1 cellular context compared by ENCODE assay signal in genomic region chr11:74493816-74494630, GRCh38.
TF ChIP-seq lines count a peak whose summit lies in the region.

No MANE protein-coding gene starts in this region.

TF ChIP-seq in HEK293, 187 proteins besides CTCF, POLR2A, EP300 and RAD21 (continued from another document):
- TF ChIP-seq, protein P1, sequence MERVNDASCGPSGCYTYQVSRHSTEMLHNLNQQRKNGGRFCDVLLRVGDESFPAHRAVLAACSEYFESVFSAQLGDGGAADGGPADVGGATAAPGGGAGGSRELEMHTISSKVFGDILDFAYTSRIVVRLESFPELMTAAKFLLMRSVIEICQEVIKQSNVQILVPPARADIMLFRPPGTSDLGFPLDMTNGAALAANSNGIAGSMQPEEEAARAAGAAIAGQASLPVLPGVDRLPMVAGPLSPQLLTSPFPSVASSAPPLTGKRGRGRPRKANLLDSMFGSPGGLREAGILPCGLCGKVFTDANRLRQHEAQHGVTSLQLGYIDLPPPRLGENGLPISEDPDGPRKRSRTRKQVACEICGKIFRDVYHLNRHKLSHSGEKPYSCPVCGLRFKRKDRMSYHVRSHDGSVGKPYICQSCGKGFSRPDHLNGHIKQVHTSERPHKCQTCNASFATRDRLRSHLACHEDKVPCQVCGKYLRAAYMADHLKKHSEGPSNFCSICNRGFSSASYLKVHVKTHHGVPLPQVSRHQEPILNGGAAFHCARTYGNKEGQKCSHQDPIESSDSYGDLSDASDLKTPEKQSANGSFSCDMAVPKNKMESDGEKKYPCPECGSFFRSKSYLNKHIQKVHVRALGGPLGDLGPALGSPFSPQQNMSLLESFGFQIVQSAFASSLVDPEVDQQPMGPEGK (tag by site-specific recombination; IDR thresholded peaks at IDR 0.05): no peak; the same call in 1 of the 2 replicates
- no peak for TF ChIP-seq ZNF585B (tag by site-specific recombination; IDR thresholded peaks at IDR 0.05)
- TF ChIP-seq, protein P2, sequence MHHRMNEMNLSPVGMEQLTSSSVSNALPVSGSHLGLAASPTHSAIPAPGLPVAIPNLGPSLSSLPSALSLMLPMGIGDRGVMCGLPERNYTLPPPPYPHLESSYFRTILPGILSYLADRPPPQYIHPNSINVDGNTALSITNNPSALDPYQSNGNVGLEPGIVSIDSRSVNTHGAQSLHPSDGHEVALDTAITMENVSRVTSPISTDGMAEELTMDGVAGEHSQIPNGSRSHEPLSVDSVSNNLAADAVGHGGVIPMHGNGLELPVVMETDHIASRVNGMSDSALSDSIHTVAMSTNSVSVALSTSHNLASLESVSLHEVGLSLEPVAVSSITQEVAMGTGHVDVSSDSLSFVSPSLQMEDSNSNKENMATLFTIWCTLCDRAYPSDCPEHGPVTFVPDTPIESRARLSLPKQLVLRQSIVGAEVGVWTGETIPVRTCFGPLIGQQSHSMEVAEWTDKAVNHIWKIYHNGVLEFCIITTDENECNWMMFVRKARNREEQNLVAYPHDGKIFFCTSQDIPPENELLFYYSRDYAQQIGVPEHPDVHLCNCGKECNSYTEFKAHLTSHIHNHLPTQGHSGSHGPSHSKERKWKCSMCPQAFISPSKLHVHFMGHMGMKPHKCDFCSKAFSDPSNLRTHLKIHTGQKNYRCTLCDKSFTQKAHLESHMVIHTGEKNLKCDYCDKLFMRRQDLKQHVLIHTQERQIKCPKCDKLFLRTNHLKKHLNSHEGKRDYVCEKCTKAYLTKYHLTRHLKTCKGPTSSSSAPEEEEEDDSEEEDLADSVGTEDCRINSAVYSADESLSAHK (tag by site-specific recombination; IDR thresholded peaks at IDR 0.05): no peak
- no peak for TF ChIP-seq ZFP37 (tag by site-specific recombination; IDR thresholded peaks at IDR 0.05)
- TF ChIP-seq ZBTB8A (tag by site-specific recombination; IDR thresholded peaks at IDR 0.05): no peak
- TF ChIP-seq ZBTB21 (tag by site-specific recombination; IDR thresholded peaks at IDR 0.05): no peak
- no peak for TF ChIP-seq ZNF529 (tag by site-specific recombination; IDR thresholded peaks at IDR 0.05; ENCODE audit: insufficient replicate concordance)
- no peak for TF ChIP-seq ZBTB48 (tag by site-specific recombination; IDR thresholded peaks at IDR 0.05)
- TF ChIP-seq ZNF521 (tag by site-specific recombination; IDR thresholded peaks at IDR 0.05): no peak
- TF ChIP-seq ZSCAN16 (tag by site-specific recombination; IDR thresholded peaks at IDR 0.05): no peak
- no peak for TF ChIP-seq ZNF404 (tag by site-specific recombination; IDR thresholded peaks at IDR 0.05)
- TF ChIP-seq ZNF544 (tag by site-specific recombination; IDR thresholded peaks at IDR 0.05): no peak
- TF ChIP-seq, protein P3, sequence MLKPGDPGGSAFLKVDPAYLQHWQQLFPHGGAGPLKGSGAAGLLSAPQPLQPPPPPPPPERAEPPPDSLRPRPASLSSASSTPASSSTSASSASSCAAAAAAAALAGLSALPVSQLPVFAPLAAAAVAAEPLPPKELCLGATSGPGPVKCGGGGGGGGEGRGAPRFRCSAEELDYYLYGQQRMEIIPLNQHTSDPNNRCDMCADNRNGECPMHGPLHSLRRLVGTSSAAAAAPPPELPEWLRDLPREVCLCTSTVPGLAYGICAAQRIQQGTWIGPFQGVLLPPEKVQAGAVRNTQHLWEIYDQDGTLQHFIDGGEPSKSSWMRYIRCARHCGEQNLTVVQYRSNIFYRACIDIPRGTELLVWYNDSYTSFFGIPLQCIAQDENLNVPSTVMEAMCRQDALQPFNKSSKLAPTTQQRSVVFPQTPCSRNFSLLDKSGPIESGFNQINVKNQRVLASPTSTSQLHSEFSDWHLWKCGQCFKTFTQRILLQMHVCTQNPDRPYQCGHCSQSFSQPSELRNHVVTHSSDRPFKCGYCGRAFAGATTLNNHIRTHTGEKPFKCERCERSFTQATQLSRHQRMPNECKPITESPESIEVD (tag by site-specific recombination; IDR thresholded peaks at IDR 0.05): no peak
- TF ChIP-seq, protein P4, sequence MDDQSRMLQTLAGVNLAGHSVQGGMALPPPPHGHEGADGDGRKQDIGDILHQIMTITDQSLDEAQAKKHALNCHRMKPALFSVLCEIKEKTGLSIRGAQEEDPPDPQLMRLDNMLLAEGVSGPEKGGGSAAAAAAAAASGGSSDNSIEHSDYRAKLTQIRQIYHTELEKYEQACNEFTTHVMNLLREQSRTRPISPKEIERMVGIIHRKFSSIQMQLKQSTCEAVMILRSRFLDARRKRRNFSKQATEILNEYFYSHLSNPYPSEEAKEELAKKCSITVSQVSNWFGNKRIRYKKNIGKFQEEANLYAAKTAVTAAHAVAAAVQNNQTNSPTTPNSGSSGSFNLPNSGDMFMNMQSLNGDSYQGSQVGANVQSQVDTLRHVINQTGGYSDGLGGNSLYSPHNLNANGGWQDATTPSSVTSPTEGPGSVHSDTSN (CRISPR knock-in tag; IDR thresholded peaks at IDR 0.05): no peak
- no peak for TF ChIP-seq ZNF416 (tag by site-specific recombination; IDR thresholded peaks at IDR 0.05)
- no peak for TF ChIP-seq ZNF426 (tag by site-specific recombination; IDR thresholded peaks at IDR 0.05)
- TF ChIP-seq, protein P5, sequence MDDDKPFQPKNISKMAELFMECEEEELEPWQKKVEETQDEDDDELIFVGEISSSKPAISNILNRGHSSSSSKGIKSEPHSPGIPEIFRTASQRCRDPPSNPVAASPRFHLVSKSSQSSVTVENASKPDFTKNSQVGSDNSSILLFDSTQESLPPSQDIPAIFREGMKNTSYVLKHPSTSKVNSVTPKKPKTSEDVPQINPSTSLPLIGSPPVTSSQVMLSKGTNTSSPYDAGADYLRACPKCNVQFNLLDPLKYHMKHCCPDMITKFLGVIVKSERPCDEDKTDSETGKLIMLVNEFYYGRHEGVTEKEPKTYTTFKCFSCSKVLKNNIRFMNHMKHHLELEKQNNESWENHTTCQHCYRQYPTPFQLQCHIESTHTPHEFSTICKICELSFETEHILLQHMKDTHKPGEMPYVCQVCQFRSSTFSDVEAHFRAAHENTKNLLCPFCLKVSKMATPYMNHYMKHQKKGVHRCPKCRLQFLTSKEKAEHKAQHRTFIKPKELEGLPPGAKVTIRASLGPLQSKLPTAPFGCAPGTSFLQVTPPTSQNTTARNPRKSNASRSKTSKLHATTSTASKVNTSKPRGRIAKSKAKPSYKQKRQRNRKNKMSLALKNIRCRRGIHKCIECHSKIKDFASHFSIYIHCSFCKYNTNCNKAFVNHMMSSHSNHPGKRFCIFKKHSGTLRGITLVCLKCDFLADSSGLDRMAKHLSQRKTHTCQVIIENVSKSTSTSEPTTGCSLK (tag by site-specific recombination; IDR thresholded peaks at IDR 0.05): no peak
- no peak for TF ChIP-seq ZBTB6 (tag by site-specific recombination; IDR thresholded peaks at IDR 0.05)
- no peak for TF ChIP-seq REPIN1 (tag by site-specific recombination; IDR thresholded peaks at IDR 0.05; ENCODE audit: low read depth)
- TF ChIP-seq ZNF560 (tag by site-specific recombination; IDR thresholded peaks at IDR 0.05; ENCODE audit: borderline replicate concordance): no peak
- TF ChIP-seq ZNF549 (tag by site-specific recombination; IDR thresholded peaks at IDR 0.05): no peak
- no peak for TF ChIP-seq TCF7L2 (IDR thresholded peaks at IDR 0.05; ENCODE audit: borderline replicate concordance, low read depth, low read length)
- peak; percentile 67 for TF ChIP-seq ZNF335 (tag by site-specific recombination; conservative IDR thresholded peaks at IDR 0.05)
- no peak for TF ChIP-seq YY1 (tag by site-specific recombination; IDR thresholded peaks at IDR 0.05)
- TF ChIP-seq ZNF555 (tag by site-specific recombination; conservative IDR thresholded peaks at IDR 0.05): no peak
- TF ChIP-seq SCRT1 (tag by site-specific recombination; IDR thresholded peaks at IDR 0.05; ENCODE audit: borderline replicate concordance): no peak
- 0 out of 2 replicates have a peak, but pooled peaks have one; percentile 6 for TF ChIP-seq ZIC2 (tag by site-specific recombination; IDR thresholded peaks at IDR 0.05)
- no peak for TF ChIP-seq ZNF747 (tag by site-specific recombination; IDR thresholded peaks at IDR 0.05)
- TF ChIP-seq ZNF223 (tag by site-specific recombination; IDR thresholded peaks at IDR 0.05): no peak
- TF ChIP-seq ZNF623 (tag by site-specific recombination; IDR thresholded peaks at IDR 0.05): no peak
- TF ChIP-seq, protein P6, sequence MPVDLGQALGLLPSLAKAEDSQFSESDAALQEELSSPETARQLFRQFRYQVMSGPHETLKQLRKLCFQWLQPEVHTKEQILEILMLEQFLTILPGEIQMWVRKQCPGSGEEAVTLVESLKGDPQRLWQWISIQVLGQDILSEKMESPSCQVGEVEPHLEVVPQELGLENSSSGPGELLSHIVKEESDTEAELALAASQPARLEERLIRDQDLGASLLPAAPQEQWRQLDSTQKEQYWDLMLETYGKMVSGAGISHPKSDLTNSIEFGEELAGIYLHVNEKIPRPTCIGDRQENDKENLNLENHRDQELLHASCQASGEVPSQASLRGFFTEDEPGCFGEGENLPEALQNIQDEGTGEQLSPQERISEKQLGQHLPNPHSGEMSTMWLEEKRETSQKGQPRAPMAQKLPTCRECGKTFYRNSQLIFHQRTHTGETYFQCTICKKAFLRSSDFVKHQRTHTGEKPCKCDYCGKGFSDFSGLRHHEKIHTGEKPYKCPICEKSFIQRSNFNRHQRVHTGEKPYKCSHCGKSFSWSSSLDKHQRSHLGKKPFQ (tag by site-specific recombination; IDR thresholded peaks at IDR 0.05): no peak
- TF ChIP-seq ZNF114 (tag by site-specific recombination; IDR thresholded peaks at IDR 0.05): no peak
- no peak; the same call in 1 of the 2 replicates for TF ChIP-seq SP7 (tag by site-specific recombination; IDR thresholded peaks at IDR 0.05)
- TF ChIP-seq ZXDB (tag by site-specific recombination; IDR thresholded peaks at IDR 0.05): 0 out of 2 replicates have a peak, but pooled peaks have one; percentile 7
- TF ChIP-seq ZNF639 (tag by site-specific recombination; IDR thresholded peaks at IDR 0.05): no peak
- TF ChIP-seq, protein P7, sequence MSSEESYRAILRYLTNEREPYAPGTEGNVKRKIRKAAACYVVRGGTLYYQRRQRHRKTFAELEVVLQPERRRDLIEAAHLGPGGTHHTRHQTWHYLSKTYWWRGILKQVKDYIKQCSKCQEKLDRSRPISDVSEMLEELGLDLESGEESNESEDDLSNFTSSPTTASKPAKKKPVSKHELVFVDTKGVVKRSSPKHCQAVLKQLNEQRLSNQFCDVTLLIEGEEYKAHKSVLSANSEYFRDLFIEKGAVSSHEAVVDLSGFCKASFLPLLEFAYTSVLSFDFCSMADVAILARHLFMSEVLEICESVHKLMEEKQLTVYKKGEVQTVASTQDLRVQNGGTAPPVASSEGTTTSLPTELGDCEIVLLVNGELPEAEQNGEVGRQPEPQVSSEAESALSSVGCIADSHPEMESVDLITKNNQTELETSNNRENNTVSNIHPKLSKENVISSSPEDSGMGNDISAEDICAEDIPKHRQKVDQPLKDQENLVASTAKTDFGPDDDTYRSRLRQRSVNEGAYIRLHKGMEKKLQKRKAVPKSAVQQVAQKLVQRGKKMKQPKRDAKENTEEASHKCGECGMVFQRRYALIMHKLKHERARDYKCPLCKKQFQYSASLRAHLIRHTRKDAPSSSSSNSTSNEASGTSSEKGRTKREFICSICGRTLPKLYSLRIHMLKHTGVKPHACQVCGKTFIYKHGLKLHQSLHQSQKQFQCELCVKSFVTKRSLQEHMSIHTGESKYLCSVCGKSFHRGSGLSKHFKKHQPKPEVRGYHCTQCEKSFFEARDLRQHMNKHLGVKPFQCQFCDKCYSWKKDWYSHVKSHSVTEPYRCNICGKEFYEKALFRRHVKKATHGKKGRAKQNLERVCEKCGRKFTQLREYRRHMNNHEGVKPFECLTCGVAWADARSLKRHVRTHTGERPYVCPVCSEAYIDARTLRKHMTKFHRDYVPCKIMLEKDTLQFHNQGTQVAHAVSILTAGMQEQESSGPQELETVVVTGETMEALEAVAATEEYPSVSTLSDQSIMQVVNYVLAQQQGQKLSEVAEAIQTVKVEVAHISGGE (tag by site-specific recombination; conservative IDR thresholded peaks at IDR 0.05; ENCODE audit: low read depth): no peak
- no peak for TF ChIP-seq MZF1 (tag by site-specific recombination; IDR thresholded peaks at IDR 0.05; ENCODE audit: borderline replicate concordance)
- TF ChIP-seq GLIS1 (tag by site-specific recombination; IDR thresholded peaks at IDR 0.05): peak; percentile 10; the same call in 1 of the 2 replicates
TF ChIP-seq in HEK293: peak in this region for 7.
